Comparison of ENCODE assay signal across 19 cellular contexts in the genomic region with DNA sequence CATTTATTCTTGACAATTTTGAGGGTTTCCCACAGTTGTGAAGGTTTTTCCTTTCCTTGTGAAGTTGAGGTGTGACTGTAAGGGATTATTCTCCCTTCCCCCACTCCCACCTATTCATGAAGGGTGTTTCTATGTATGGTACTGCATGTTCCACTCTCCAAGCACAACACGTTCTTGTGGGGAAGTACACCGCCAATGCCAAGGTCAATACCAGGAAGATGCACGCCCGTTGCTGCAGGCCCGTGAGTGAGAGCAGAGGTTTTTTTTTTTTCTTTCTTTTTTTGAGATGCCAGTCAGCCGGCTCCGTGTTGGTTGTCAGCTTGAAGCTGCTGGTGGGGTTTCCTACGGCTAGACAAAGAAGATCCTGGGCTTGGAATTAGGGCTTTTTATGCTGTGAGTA.
"Had no signal": no experiment of that assay in that cellular context is flagged by ENCODE, and none has a peak within 500 bp of the region (broad histone marks: within the 10 kb centered on the region; RNA-seq: fewer than 3 reads in every experiment).

No MANE protein-coding gene starts in this region.

- H3K4me1 ChIP-seq: esophagus squamous epithelium, right lobe of liver, uterus had no signal

- H3K27me3 ChIP-seq: brain microvascular endothelial cell, esophagus squamous epithelium, right lobe of liver, uterus had no signal

- H3K4me2 ChIP-seq: smooth muscle cell had no signal

- ATAC-seq: mucosa of descending colon; naive thymus-derived CD8-positive, alpha-beta T cell had no signal

- H3K36me3 ChIP-seq: brain microvascular endothelial cell, esophagus squamous epithelium, right lobe of liver, uterus had no signal

- H3K4me3 ChIP-seq: esophagus squamous epithelium, mucosa of descending colon, right lobe of liver, smooth muscle cell, uterus had no signal

- H3K9me3 ChIP-seq: esophagus squamous epithelium, mucosa of descending colon, right lobe of liver, uterus had no signal

- FAIRE-seq: endothelial cell of umbilical vein had no signal

- DNase-seq: activated CD4-positive, alpha-beta T cell treated with anti-CD3 and anti-CD28 coated beads, Interleukin-2, amount 10 ng/mL, durations not matched to agents 7 days and 5 days; activated CD8-positive, alpha-beta memory T cell treated with anti-CD3 and anti-CD28 coated beads, Interleukin-2, amount 50 U/mL, for 48 hours; activated gamma-delta T cell treated with Interleukin-2 at 50 U/mL for 16 hours; amniotic stem cell; brain microvascular endothelial cell; cortex of kidney; effector CD8-positive, alpha-beta T cell; esophagus squamous epithelium; glutamatergic neuron; mucosa of descending colon; naive thymus-derived CD8-positive, alpha-beta T cell; occipital lobe; right lobe of liver; stimulated activated CD4-positive, alpha-beta T cell treated with anti-CD3 and anti-CD28 coated beads, Interleukin-4, amount 100 ng/mL, for 4 hours; stimulated activated CD8-positive, alpha-beta memory T cell treated with anti-CD3 and anti-CD28 coated beads, Interleukin-4, amount 100 ng/mL, for 48 hours; stimulated activated naive CD4-positive, alpha-beta T cell treated with Interleukin-2 at 50 U/mL for 16 hours; uterus had no signal

- H3K27ac ChIP-seq: brain microvascular endothelial cell, esophagus squamous epithelium, right lobe of liver, uterus had no signal
